Comparison of ENCODE assay signal across 9 cellular contexts in genomic region chr1:102191723-102192122, GRCh38.
DNase-seq lines count a peak whose midpoint lies in the region; ATAC-seq and TF ChIP-seq lines count a peak whose summit lies in the region.
"Had no signal": no experiment of that assay in that cellular context is flagged by ENCODE, and none has a peak within 500 bp of the region (broad histone marks: within the 10 kb centered on the region; RNA-seq: fewer than 3 reads in every experiment).

No MANE protein-coding gene starts in this region.

- no peaks in the 10 kb centered on the region for H3K27me3 Mint-ChIP-seq in activated naive CD4-positive, alpha-beta T cell treated with anti-CD3 and anti-CD28 coated beads for 36 hours (ENCODE audit: low read depth)
- H3K27me3 Mint-ChIP-seq in activated naive CD4-positive, alpha-beta T cell treated with anti-CD3 and anti-CD28 coated beads, Interleukin-2, amount 10 ng/mL, durations not matched to agents 7 days and 5 days = no peaks in the 10 kb centered on the region
- H3K27me3 Mint-ChIP-seq in activated CD4-positive, alpha-beta T cell treated with anti-CD3 and anti-CD28 coated beads, Interleukin-2, amount 10 ng/mL, durations not matched to agents 24 days and 14 days = no peaks in the 10 kb centered on the region

- H3K4me1 Mint-ChIP-seq in activated naive CD4-positive, alpha-beta T cell treated with anti-CD3 and anti-CD28 coated beads for 36 hours (ENCODE audit: low read depth) = no peaks in the 10 kb centered on the region
- no peaks in the 10 kb centered on the region for H3K4me1 Mint-ChIP-seq in activated naive CD4-positive, alpha-beta T cell treated with anti-CD3 and anti-CD28 coated beads, Interleukin-2, amount 10 ng/mL, durations not matched to agents 7 days and 5 days
- H3K4me1 Mint-ChIP-seq in activated CD4-positive, alpha-beta T cell treated with anti-CD3 and anti-CD28 coated beads, Interleukin-2, amount 10 ng/mL, durations not matched to agents 24 days and 14 days = no peaks in the 10 kb centered on the region

- H3K36me3 ChIP-seq in heart right ventricle (no peaks in the 10 kb centered on the region), upper lobe of right lung (no peaks in the 10 kb centered on the region)
- H3K36me3 ChIP-seq: BLaER1 had no signal

- H3K4me3 ChIP-seq in heart right ventricle (no peak overlapping the region), upper lobe of right lung (no peak overlapping the region)
- H3K4me3 ChIP-seq: BLaER1 had no signal

- H3K9me3 ChIP-seq in heart right ventricle = no peaks in the 10 kb centered on the region
- no peaks in the 10 kb centered on the region for H3K9me3 ChIP-seq in upper lobe of right lung
- H3K9me3 ChIP-seq: BLaER1 had no signal

- TF ChIP-seq CTCF in heart right ventricle (IDR thresholded peaks at IDR 0.05) (peak in 7 of 9 donors; percentile 32 to 58 (median 44)), upper lobe of right lung (IDR thresholded peaks at IDR 0.05) (peak; percentile 36)

- H3K36me3 Mint-ChIP-seq in activated naive CD4-positive, alpha-beta T cell treated with anti-CD3 and anti-CD28 coated beads for 36 hours (ENCODE audit: low read depth) = no peaks in the 10 kb centered on the region
- no peaks in the 10 kb centered on the region for H3K36me3 Mint-ChIP-seq in activated naive CD4-positive, alpha-beta T cell treated with anti-CD3 and anti-CD28 coated beads, Interleukin-2, amount 10 ng/mL, durations not matched to agents 7 days and 5 days
- no peaks in the 10 kb centered on the region for H3K36me3 Mint-ChIP-seq in activated CD4-positive, alpha-beta T cell treated with anti-CD3 and anti-CD28 coated beads, Interleukin-2, amount 10 ng/mL, durations not matched to agents 24 days and 14 days (ENCODE audit: low read depth)

- peak; percentile 13 for DNase-seq in activated naive CD4-positive, alpha-beta T cell treated with anti-CD3 and anti-CD28 coated beads for 36 hours
- no peak for DNase-seq in activated naive CD4-positive, alpha-beta T cell treated with anti-CD3 and anti-CD28 coated beads, Interleukin-2, amount 10 ng/mL, durations not matched to agents 7 days and 5 days
- DNase-seq in Kasumi-1 (lab: John Stamatoyannopoulos, UW) = peak; percentile 67 to 69
- DNase-seq in RKO (ENCODE audit: low spot score) = peak; percentile 75
- peak in 1 of 2 donors; percentile 13 for DNase-seq in heart right ventricle
- no peak for DNase-seq in upper lobe of right lung
- no peak for DNase-seq in activated CD4-positive, alpha-beta T cell treated with anti-CD3 and anti-CD28 coated beads, Interleukin-2, amount 10 ng/mL, durations not matched to agents 24 days and 14 days

- peak in 6 of 8 donors; percentile 38 to 81 (median 72) for ATAC-seq in heart right ventricle
- ATAC-seq in upper lobe of right lung = peak; percentile 93
- ATAC-seq in esophagus mucosa = no peak

- H3K4me1 ChIP-seq in heart right ventricle (no peaks in the 10 kb centered on the region), upper lobe of right lung (no peaks in the 10 kb centered on the region)
- H3K4me1 ChIP-seq: BLaER1 had no signal

- CTCF ChIA-PET in activated naive CD4-positive, alpha-beta T cell treated with anti-CD3 and anti-CD28 coated beads for 36 hours (lab: Charles Lee) = interaction anchor here (0.6 kb wide), 1 partner anchor 275 kb away, joined by 3 read pairs; no protein-coding TSS in a partner anchor
- CTCF ChIA-PET in activated naive CD4-positive, alpha-beta T cell treated with anti-CD3 and anti-CD28 coated beads, Interleukin-2, amount 10 ng/mL, durations not matched to agents 7 days and 5 days (lab: Charles Lee) = no interaction called here

- H3K4me3 Mint-ChIP-seq in activated naive CD4-positive, alpha-beta T cell treated with anti-CD3 and anti-CD28 coated beads for 36 hours = no peak overlapping the region
- H3K4me3 Mint-ChIP-seq in activated naive CD4-positive, alpha-beta T cell treated with anti-CD3 and anti-CD28 coated beads, Interleukin-2, amount 10 ng/mL, durations not matched to agents 7 days and 5 days = no peak overlapping the region
- H3K4me3 Mint-ChIP-seq in activated CD4-positive, alpha-beta T cell treated with anti-CD3 and anti-CD28 coated beads, Interleukin-2, amount 10 ng/mL, durations not matched to agents 24 days and 14 days = no peak overlapping the region

- intact Hi-C loops in activated naive CD4-positive, alpha-beta T cell treated with anti-CD3 and anti-CD28 coated beads for 36 hours (cut with micrococcal nuclease) = loop anchor here (2.0 kb wide), 1 partner anchor 671 kb away; no protein-coding TSS in a partner anchor
- intact Hi-C loops in heart right ventricle (cut with DNase I) (loop anchor here in 7 of 10 donors (2.0 to 10.0 kb wide), 4 partner anchors 369 to 884 kb away; no protein-coding TSS in a partner anchor), upper lobe of right lung (cut with DNase I) (no loop called here)
- intact Hi-C loops in activated CD4-positive, alpha-beta T cell treated with anti-CD3 and anti-CD28 coated beads, Interleukin-2, amount 10 ng/mL, durations not matched to agents 24 days and 14 days (cut with micrococcal nuclease) = no loop called here

- H3K27me3 ChIP-seq in heart right ventricle (no peaks in the 10 kb centered on the region), upper lobe of right lung (no peaks in the 10 kb centered on the region)
- H3K27me3 ChIP-seq: BLaER1 had no signal

- WGBS in heart right ventricle, 2 donors = 20 to 37% methylated on average over 2 of the region's 2 CpGs

- H3K27ac ChIP-seq in heart right ventricle (no peak overlapping the region), upper lobe of right lung (no peak overlapping the region)
- H3K27ac ChIP-seq: BLaER1 had no signal

- H3K9me3 Mint-ChIP-seq in activated naive CD4-positive, alpha-beta T cell treated with anti-CD3 and anti-CD28 coated beads for 36 hours = no peaks in the 10 kb centered on the region
- no peaks in the 10 kb centered on the region for H3K9me3 Mint-ChIP-seq in activated naive CD4-positive, alpha-beta T cell treated with anti-CD3 and anti-CD28 coated beads, Interleukin-2, amount 10 ng/mL, durations not matched to agents 7 days and 5 days
- no peaks in the 10 kb centered on the region for H3K9me3 Mint-ChIP-seq in activated CD4-positive, alpha-beta T cell treated with anti-CD3 and anti-CD28 coated beads, Interleukin-2, amount 10 ng/mL, durations not matched to agents 24 days and 14 days

- no peak overlapping the region for H3K27ac Mint-ChIP-seq in activated naive CD4-positive, alpha-beta T cell treated with anti-CD3 and anti-CD28 coated beads for 36 hours
- no peak overlapping the region for H3K27ac Mint-ChIP-seq in activated naive CD4-positive, alpha-beta T cell treated with anti-CD3 and anti-CD28 coated beads, Interleukin-2, amount 10 ng/mL, durations not matched to agents 7 days and 5 days
- no peak overlapping the region for H3K27ac Mint-ChIP-seq in activated CD4-positive, alpha-beta T cell treated with anti-CD3 and anti-CD28 coated beads, Interleukin-2, amount 10 ng/mL, durations not matched to agents 24 days and 14 days

Comparison
In these comparisons a context has a peak if more than half of its experiments do, and no peak if none do; other contexts are left out.
1. DNase-seq: peak in activated naive CD4-positive, alpha-beta T cell treated with anti-CD3 and anti-CD28 coated beads for 36 hours (single experiment), Kasumi-1 (2 of 2) and RKO (single experiment); none in activated naive CD4-positive, alpha-beta T cell treated with anti-CD3 and anti-CD28 coated beads, Interleukin-2, amount 10 ng/mL, durations not matched to agents 7 days and 5 days (single experiment), upper lobe of right lung (single experiment) and activated CD4-positive, alpha-beta T cell treated with anti-CD3 and anti-CD28 coated beads, Interleukin-2, amount 10 ng/mL, durations not matched to agents 24 days and 14 days (single experiment).
2. intact Hi-C loops: an anchor here in activated naive CD4-positive, alpha-beta T cell treated with anti-CD3 and anti-CD28 coated beads for 36 hours (2.0 kb wide) and heart right ventricle (2.0 to 10.0 kb wide); none called in upper lobe of right lung and activated CD4-positive, alpha-beta T cell treated with anti-CD3 and anti-CD28 coated beads, Interleukin-2, amount 10 ng/mL, durations not matched to agents 24 days and 14 days.